Comparison of ENCODE assay signal across 25 cellular contexts in genomic region chr21:14559144-14559543, GRCh38. TPM values are rescaled to one million over a fixed set of nuclear protein-coding genes. Genes with fewer than 3 reads are reported as not detected.
DNase-seq lines count a peak whose midpoint lies in the region; ATAC-seq and TF ChIP-seq lines count a peak whose summit lies in the region.
"Had no signal": no experiment of that assay in that cellular context is flagged by ENCODE, and none has a peak within 500 bp of the region (broad histone marks: within the 10 kb centered on the region; RNA-seq: fewer than 3 reads in every experiment).

No MANE protein-coding gene starts in this region.

- H3K9me3 ChIP-seq in neutrophil: no peaks in the 10 kb centered on the region
- H3K9me3 ChIP-seq in gastrocnemius medialis: no peaks in the 10 kb centered on the region
- H3K9me3 ChIP-seq: SJCRH30 had no signal

- no peak for TF ChIP-seq POLR2A in gastrocnemius medialis (IDR thresholded peaks at IDR 0.05)

- H3K27me3 ChIP-seq in neutrophil: no peaks in the 10 kb centered on the region
- no peaks in the 10 kb centered on the region for H3K27me3 ChIP-seq in gastrocnemius medialis
- H3K27me3 ChIP-seq: SJCRH30, stomach had no signal

- in situ Hi-C loops in gastrocnemius medialis (cut with MboI; ENCODE audit: low sequenced_read_pairs in 4 of 4): no loop called here

- intact Hi-C loops in gastrocnemius medialis (cut with DNase I; ENCODE audit: low total_unique reads): no loop called here

- TF ChIP-seq CTCF in neutrophil (IDR thresholded peaks at IDR 0.05) (no peak), gastrocnemius medialis (IDR thresholded peaks at IDR 0.05 in 4 of 5, conservative IDR thresholded peaks at IDR 0.05 in 1 of 5) (no peak)

- DNase-seq in gastrocnemius medialis (no peak), HCEC 1CT (no peak)
- DNase-seq: activated CD4-positive, alpha-beta memory T cell treated with anti-CD3 and anti-CD28 coated beads for 36 hours; activated naive CD4-positive, alpha-beta T cell treated with anti-CD3 and anti-CD28 coated beads for 36 hours; aorta; central memory CD4-positive, alpha-beta T cell; hypothalamus; islet precursor cell; NCI-H2029; NCI-H226; NCI-H774; nucleus accumbens; SJCRH30; small intestine; stomach; trophoblast cell had no signal

- H3K27ac ChIP-seq in neutrophil (peak overlapping the region; percentile 41), gastrocnemius medialis (no peak overlapping the region)
- H3K27ac ChIP-seq: epithelial cell of prostate, KMS-11, SJCRH30, stomach, VCaP had no signal

- H3K36me3 ChIP-seq in neutrophil (no peaks in the 10 kb centered on the region), gastrocnemius medialis (no peaks in the 10 kb centered on the region)
- H3K36me3 ChIP-seq: SJCRH30, stomach had no signal

- H3K4me3 ChIP-seq in neutrophil (ENCODE audit: low read depth in 1 of 2, low read length in 1 of 2): no peak overlapping the region
- H3K4me3 ChIP-seq in gastrocnemius medialis: no peak overlapping the region
- H3K4me3 ChIP-seq: SJCRH30, stomach had no signal

- ATAC-seq in GM18861 (IDR thresholded peaks at IDR 0.05; ENCODE audit: unreplicated experiment) (peak; percentile 56), GM21723 (IDR thresholded peaks at IDR 0.05; ENCODE audit: unreplicated experiment) (peak; percentile 46), HG03432 (IDR thresholded peaks at IDR 0.05; ENCODE audit: unreplicated experiment) (peak; percentile 44), gastrocnemius medialis (no peak), GM21619 (IDR thresholded peaks at IDR 0.05; ENCODE audit: unreplicated experiment) (no peak)
- ATAC-seq: Panc1 had no signal

- H3K4me1 ChIP-seq in neutrophil (ENCODE audit: control insufficient read depth in 1 of 2, insufficient read depth in 1 of 2, low read depth in 1 of 2, low read length in 1 of 2) (peaks cover 17 to 21% of the 10 kb centered on the region in 2 experiments), gastrocnemius medialis (no peaks in the 10 kb centered on the region)
- H3K4me1 ChIP-seq: stomach had no signal

RNA-seq across cellular contexts. Expression of gene SAMSN1, which starts 13.0 kb away (rescaled TPM):
- total RNA-seq in gastrocnemius medialis: 1 to 10 TPM in 2 of 4 donors, under 1 TPM in 1, not detected in 1; 0.82 to 1.4 (median 1.4) TPM

Comparison
In these comparisons a context has a peak if more than half of its experiments do, and no peak if none do; other contexts are left out.
1. ATAC-seq: peak in GM18861 (single experiment), GM21723 (single experiment) and HG03432 (single experiment); none in gastrocnemius medialis (0 of 2) and GM21619 (single experiment).